ENCODE assay signal across 8 cellular contexts in genomic region chr14:89303452-89304435, GRCh38.
A peak's percentile ranks its signal among the peaks of the same experiment; 100 is the strongest.
DNase-seq lines count a peak whose midpoint lies in the region; ATAC-seq and TF ChIP-seq lines count a peak whose summit lies in the region.

No MANE protein-coding gene starts in this region.

- H3K4me3 ChIP-seq in astrocyte of the cerebellum (ENCODE audit: low read depth, low read length), result no peak overlapping the region

- intact Hi-C loops in sciatic nerve (cut with DNase I), result no loop called here

- ATAC-seq in GM19351 (IDR thresholded peaks at IDR 0.05; ENCODE audit: unreplicated experiment), result peak; percentile 54
- peak; percentile 59 for ATAC-seq in HG03342 (IDR thresholded peaks at IDR 0.05; ENCODE audit: unreplicated experiment)
- peak; percentile 88 for ATAC-seq in sciatic nerve

- in situ Hi-C loops in astrocyte of the cerebellum (cut with HindIII; ENCODE audit: low sequenced_read_pairs), result no loop called here

- peak; percentile 98 for DNase-seq in DMS153 (lab: John Stamatoyannopoulos, UW)
- peak; percentile 93 for DNase-seq in NCI-H774 (lab: John Stamatoyannopoulos, UW)
- peak; percentile 41 for DNase-seq in astrocyte of the cerebellum (ENCODE audit: low read depth)
- peak; percentile 37 to 64 for DNase-seq in hippocampal formation (lab: John Stamatoyannopoulos, UW)
- DNase-seq in sciatic nerve (ENCODE audit: low spot score), result peak; percentile 78
- no peak for DNase-seq in activated CD8-positive, alpha-beta memory T cell treated with anti-CD3 and anti-CD28 coated beads, Interleukin-2, amount 50 U/mL, for 4 hours

- TF ChIP-seq CTCF in astrocyte of the cerebellum (IDR thresholded peaks at IDR 0.05; ENCODE audit: low read depth, low read length, missing control alignments), result no peak
